In the genomic region with DNA sequence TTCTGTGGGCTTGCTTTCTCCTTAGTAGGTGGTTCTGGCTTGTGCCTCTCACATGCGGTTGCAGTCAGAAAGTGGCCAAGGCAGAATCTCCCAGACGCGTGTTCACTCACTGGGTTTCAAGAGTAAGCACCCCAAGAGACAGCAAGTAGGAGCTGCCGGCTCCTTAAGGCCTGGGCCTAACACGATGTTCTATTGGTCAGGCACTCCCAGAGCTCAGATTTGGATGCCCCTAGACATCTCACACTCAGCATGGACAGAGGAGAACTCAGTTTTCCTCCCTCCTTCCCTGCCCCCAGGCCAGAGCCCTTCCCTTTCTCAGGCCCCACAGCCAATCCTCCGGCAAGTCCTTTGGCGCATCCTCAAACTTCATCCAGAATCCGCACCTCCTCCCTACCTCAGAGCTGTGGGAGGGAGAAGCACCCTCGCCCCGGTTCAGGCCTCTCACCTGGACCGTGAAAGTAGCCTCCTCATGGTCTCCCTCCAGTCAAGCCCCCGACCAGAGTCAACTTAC, we compare ENCODE assay signal across 14 cellular contexts. TPM values are rescaled to one million over a fixed set of nuclear protein-coding genes. Genes with fewer than 3 reads are reported as not detected.
A peak's percentile ranks its signal among the peaks of the same experiment; 100 is the strongest.
DNase-seq lines count a peak whose midpoint lies in the region; ATAC-seq and TF ChIP-seq lines count a peak whose summit lies in the region.
"Had no signal": no experiment of that assay in that cellular context is flagged by ENCODE, and none has a peak within 500 bp of the region (broad histone marks: within the 10 kb centered on the region; RNA-seq: fewer than 3 reads in every experiment).

No MANE protein-coding gene starts in this region.

- H3K36me3 Mint-ChIP-seq in natural killer cell treated with Interleukin-12 subunit alpha and Interleukin-12 subunit beta and Interleukin-15 and Interleukin-18, amount 100 ng/mL, for 72 hours = peaks cover 5% of the 10 kb centered on the region
- H3K36me3 Mint-ChIP-seq in natural killer cell (no peaks in the 10 kb centered on the region), nephron progenitor cell (ENCODE audit: low read depth) (peaks cover 5% of the 10 kb centered on the region)
- peaks cover 52% of the 10 kb centered on the region for H3K36me3 Mint-ChIP-seq in activated naive CD8-positive, alpha-beta T cell treated with anti-CD3 and anti-CD28 coated beads, Interleukin-2, amount 10 ng/mL, durations not matched to agents 7 days and 5 days

- POLR2A ChIA-PET in activated naive CD8-positive, alpha-beta T cell treated with anti-CD3 and anti-CD28 coated beads, Interleukin-2, amount 10 ng/mL, durations not matched to agents 7 days and 5 days (lab: Charles Lee) = interaction anchor here (1.1 to 1.2 kb wide), 2 partner anchors 23 to 27 kb away, joined by 3 to 4 read pairs; no protein-coding TSS in a partner anchor

- DNase-seq in natural killer cell treated with Interleukin-12 subunit alpha and Interleukin-12 subunit beta and Interleukin-15 and Interleukin-18, amount 100 ng/mL, for 72 hours (ENCODE audit: low spot score) = peak; percentile 31
- DNase-seq in natural killer cell (no peak), nephron progenitor cell (no peak), OCI-M1 (lab: John Stamatoyannopoulos, UW) (no peak), NCI-H2029 (lab: John Stamatoyannopoulos, UW) (no peak), NOMO-1 treated with dmso at 0.1 percent for 144 hours (lab: John Stamatoyannopoulos, UW; ENCODE audit: unreplicated experiment) (no peak)
- peak; percentile 19 for DNase-seq in activated naive CD8-positive, alpha-beta T cell treated with anti-CD3 and anti-CD28 coated beads, Interleukin-2, amount 10 ng/mL, durations not matched to agents 7 days and 5 days
- DNase-seq: C1 segment of cervical spinal cord, NCI-H1105, NCI-H446, psoas muscle had no signal

- peaks cover 0 to 11% of the 10 kb centered on the region in 2 donors for H3K27me3 Mint-ChIP-seq in natural killer cell treated with Interleukin-12 subunit alpha and Interleukin-12 subunit beta and Interleukin-15 and Interleukin-18, amount 100 ng/mL, for 72 hours
- peaks cover 0 to 10% of the 10 kb centered on the region in 2 donors for H3K27me3 Mint-ChIP-seq in natural killer cell (ENCODE audit: low read depth in 2 of 2)
- H3K27me3 Mint-ChIP-seq in activated naive CD8-positive, alpha-beta T cell treated with anti-CD3 and anti-CD28 coated beads, Interleukin-2, amount 10 ng/mL, durations not matched to agents 7 days and 5 days = no peaks in the 10 kb centered on the region
- no peaks in the 10 kb centered on the region for H3K27me3 Mint-ChIP-seq in nephron progenitor cell (ENCODE audit: low read depth, poor library complexity)

- H3K4me1 Mint-ChIP-seq in natural killer cell treated with Interleukin-12 subunit alpha and Interleukin-12 subunit beta and Interleukin-15 and Interleukin-18, amount 100 ng/mL, for 72 hours (ENCODE audit: low read depth in 2 of 2) = peaks cover 28 to 34% of the 10 kb centered on the region in 2 donors
- H3K4me1 Mint-ChIP-seq in natural killer cell (peaks cover 9 to 25% of the 10 kb centered on the region in 2 donors), nephron progenitor cell (peaks cover 58% of the 10 kb centered on the region)
- H3K4me1 Mint-ChIP-seq in activated naive CD8-positive, alpha-beta T cell treated with anti-CD3 and anti-CD28 coated beads, Interleukin-2, amount 10 ng/mL, durations not matched to agents 7 days and 5 days = peaks cover 44% of the 10 kb centered on the region

- TF ChIP-seq CTCF in natural killer cell (IDR thresholded peaks at IDR 0.05) = no peak
- TF ChIP-seq CTCF in nephron progenitor cell (IDR thresholded peaks at IDR 0.05) = no peak

- H3K4me3 Mint-ChIP-seq in natural killer cell treated with Interleukin-12 subunit alpha and Interleukin-12 subunit beta and Interleukin-15 and Interleukin-18, amount 100 ng/mL, for 72 hours = no peak overlapping the region
- no peak overlapping the region for H3K4me3 Mint-ChIP-seq in natural killer cell
- no peak overlapping the region for H3K4me3 Mint-ChIP-seq in activated naive CD8-positive, alpha-beta T cell treated with anti-CD3 and anti-CD28 coated beads, Interleukin-2, amount 10 ng/mL, durations not matched to agents 7 days and 5 days
- no peak overlapping the region for H3K4me3 Mint-ChIP-seq in nephron progenitor cell

- intact Hi-C loops in natural killer cell (cut with micrococcal nuclease) = no loop called here

- no peak for ATAC-seq in natural killer cell treated with Interleukin-12 subunit alpha and Interleukin-12 subunit beta and Interleukin-15 and Interleukin-18, amount 100 ng/mL, for 72 hours
- no peak for ATAC-seq in natural killer cell
- ATAC-seq in activated naive CD8-positive, alpha-beta T cell treated with anti-CD3 and anti-CD28 coated beads, Interleukin-2, amount 10 ng/mL, durations not matched to agents 7 days and 5 days (ENCODE audit: low read depth) = no peak
- ATAC-seq: esophagus mucosa, K562, psoas muscle had no signal

- peak overlapping the region; percentile 23 to 25 for H3K27ac Mint-ChIP-seq in natural killer cell treated with Interleukin-12 subunit alpha and Interleukin-12 subunit beta and Interleukin-15 and Interleukin-18, amount 100 ng/mL, for 72 hours
- H3K27ac Mint-ChIP-seq in natural killer cell (no peak overlapping the region), nephron progenitor cell (peak overlapping the region; percentile 54)
- H3K27ac Mint-ChIP-seq in activated naive CD8-positive, alpha-beta T cell treated with anti-CD3 and anti-CD28 coated beads, Interleukin-2, amount 10 ng/mL, durations not matched to agents 7 days and 5 days = peak overlapping the region; percentile 8

- H3K9me3 Mint-ChIP-seq in natural killer cell treated with Interleukin-12 subunit alpha and Interleukin-12 subunit beta and Interleukin-15 and Interleukin-18, amount 100 ng/mL, for 72 hours = peaks cover 3% of the 10 kb centered on the region
- H3K9me3 Mint-ChIP-seq in natural killer cell (no peaks in the 10 kb centered on the region), nephron progenitor cell (peaks cover 9% of the 10 kb centered on the region)
- peaks cover 7% of the 10 kb centered on the region for H3K9me3 Mint-ChIP-seq in activated naive CD8-positive, alpha-beta T cell treated with anti-CD3 and anti-CD28 coated beads, Interleukin-2, amount 10 ng/mL, durations not matched to agents 7 days and 5 days

RNA-seq across cellular contexts. Expression of a gene that starts 6.5 kb away (rescaled TPM):
- total RNA-seq in natural killer cell treated with Interleukin-12 subunit alpha and Interleukin-12 subunit beta and Interleukin-15 and Interleukin-18, amount 100 ng/mL, for 72 hours = 10 to 100 TPM; 21.7 to 23.4 TPM
- 10 to 100 TPM; 30.7 to 49.1 (median 42.6) TPM for total RNA-seq in natural killer cell
- total RNA-seq in activated naive CD8-positive, alpha-beta T cell treated with anti-CD3 and anti-CD28 coated beads, Interleukin-2, amount 10 ng/mL, durations not matched to agents 7 days and 5 days = 10 to 100 TPM; 68.1 to 68.2 TPM

RNA-seq across cellular contexts. Expression of a gene that starts 31.0 kb away (rescaled TPM):
- 1 to 10 TPM in 1 of 2 donors, under 1 TPM in 1; 0.67 to 3.3 TPM for total RNA-seq in natural killer cell treated with Interleukin-12 subunit alpha and Interleukin-12 subunit beta and Interleukin-15 and Interleukin-18, amount 100 ng/mL, for 72 hours
- total RNA-seq in natural killer cell = 1 to 10 TPM; 1.2 to 2.1 (median 1.8) TPM
- total RNA-seq in activated naive CD8-positive, alpha-beta T cell treated with anti-CD3 and anti-CD28 coated beads, Interleukin-2, amount 10 ng/mL, durations not matched to agents 7 days and 5 days = 10 to 100 TPM; 68.0 to 70.4 TPM
- total RNA-seq: astrocyte had no signal

RNA-seq across cellular contexts. Expression of a gene that starts 44.5 kb away (rescaled TPM):
- 10 to 100 TPM; 20.1 to 21.9 TPM for total RNA-seq in natural killer cell treated with Interleukin-12 subunit alpha and Interleukin-12 subunit beta and Interleukin-15 and Interleukin-18, amount 100 ng/mL, for 72 hours
- total RNA-seq in natural killer cell = 100 to 1,000 TPM in 1 of 3 donors, 10 to 100 TPM in 2; 87.3 to 121 (median 93.8) TPM
- 10 to 100 TPM; 29.5 to 30.4 TPM for total RNA-seq in activated naive CD8-positive, alpha-beta T cell treated with anti-CD3 and anti-CD28 coated beads, Interleukin-2, amount 10 ng/mL, durations not matched to agents 7 days and 5 days

Comparison
In these comparisons a context has a peak if more than half of its experiments do, and no peak if none do; other contexts are left out.
1. DNase-seq: peak in natural killer cell treated with Interleukin-12 subunit alpha and Interleukin-12 subunit beta and Interleukin-15 and Interleukin-18, amount 100 ng/mL, for 72 hours (single experiment) and activated naive CD8-positive, alpha-beta T cell treated with anti-CD3 and anti-CD28 coated beads, Interleukin-2, amount 10 ng/mL, durations not matched to agents 7 days and 5 days (single experiment); none in natural killer cell (single experiment), nephron progenitor cell (single experiment), OCI-M1 (single experiment), NCI-H2029 (single experiment) and NOMO-1 treated with dmso at 0.1 percent for 144 hours (single experiment).
2. H3K27ac Mint-ChIP-seq: peak in natural killer cell treated with Interleukin-12 subunit alpha and Interleukin-12 subunit beta and Interleukin-15 and Interleukin-18, amount 100 ng/mL, for 72 hours (2 of 2), activated naive CD8-positive, alpha-beta T cell treated with anti-CD3 and anti-CD28 coated beads, Interleukin-2, amount 10 ng/mL, durations not matched to agents 7 days and 5 days (single experiment) and nephron progenitor cell (single experiment); none in natural killer cell (0 of 2).
3. RNA of a gene that starts 31.0 kb away (total RNA-seq): 68.0 to 70.4 TPM in activated naive CD8-positive, alpha-beta T cell treated with anti-CD3 and anti-CD28 coated beads, Interleukin-2, amount 10 ng/mL, durations not matched to agents 7 days and 5 days; 0.67 to 3.3 TPM in natural killer cell treated with Interleukin-12 subunit alpha and Interleukin-12 subunit beta and Interleukin-15 and Interleukin-18, amount 100 ng/mL, for 72 hours and 1.2 to 2.1 TPM in natural killer cell; every median in the first group is over 10 times any median in the second.